Comparison of ENCODE assay signal across 9 cellular contexts in genomic region chr9:125235805-125236534, GRCh38. TPM values are rescaled to one million over a fixed set of nuclear protein-coding genes. Genes with fewer than 3 reads are reported as not detected.
A peak's percentile ranks its signal among the peaks of the same experiment; 100 is the strongest.
DNase-seq lines count a peak whose midpoint lies in the region; ATAC-seq and TF ChIP-seq lines count a peak whose summit lies in the region.
"Had no signal": no experiment of that assay in that cellular context is flagged by ENCODE, and none has a peak within 500 bp of the region (broad histone marks: within the 10 kb centered on the region; RNA-seq: fewer than 3 reads in every experiment).

No MANE protein-coding gene starts in this region.

- H3K9me3 ChIP-seq in DOHH2 (ENCODE audit: control insufficient read depth, insufficient read depth, low read length), result no peaks in the 10 kb centered on the region
- no peaks in the 10 kb centered on the region for H3K9me3 ChIP-seq in PC-3 (ENCODE audit: low read length)
- no peaks in the 10 kb centered on the region for H3K9me3 ChIP-seq in duodenal mucosa (ENCODE audit: control insufficient read depth in 1 of 2, low read length in 2 of 2)
- no peaks in the 10 kb centered on the region for H3K9me3 ChIP-seq in thyroid gland
- no peaks in the 10 kb centered on the region for H3K9me3 ChIP-seq in spleen

- H3K4me1 ChIP-seq in DOHH2 (ENCODE audit: control insufficient read depth, low read length) (peaks cover 36% of the 10 kb centered on the region), PC-3 (ENCODE audit: insufficient read depth, low read length) (peaks cover 34% of the 10 kb centered on the region), duodenal mucosa (ENCODE audit: control insufficient read depth in 1 of 2, insufficient read depth in 2 of 2, low read length in 2 of 2) (peaks cover 39 to 40% of the 10 kb centered on the region in 2 donors), thyroid gland (peaks cover 34 to 50% of the 10 kb centered on the region in 2 donors), spleen (peaks cover 55 to 61% (median 58%) of the 10 kb centered on the region in 6 donors)

- peak overlapping the region; percentile 90 for H3K27ac Mint-ChIP-seq in progenitor cell of endocrine pancreas

- H3K27ac ChIP-seq in DOHH2 (ENCODE audit: low read depth, low read length) (no peak overlapping the region), PC-3 (ENCODE audit: low read length) (no peak overlapping the region), duodenal mucosa (ENCODE audit: low read depth, low read length) (no peak overlapping the region), thyroid gland (peak overlapping the region in 1 of 3 donors; percentile 29), spleen (no peak overlapping the region)

- H3K4me1 Mint-ChIP-seq in progenitor cell of endocrine pancreas (ENCODE audit: low read depth), result peaks cover 31% of the 10 kb centered on the region

- peak overlapping the region; percentile 9 for H3K4me3 Mint-ChIP-seq in progenitor cell of endocrine pancreas (ENCODE audit: low read depth)

- no peak for TF ChIP-seq POLR2A in thyroid gland (IDR thresholded peaks at IDR 0.05)
- TF ChIP-seq POLR2A in spleen (IDR thresholded peaks at IDR 0.05), result no peak

- H3K9ac ChIP-seq in PC-3 (ENCODE audit: low read length), result no peak overlapping the region
- no peak overlapping the region for H3K9ac ChIP-seq in duodenal mucosa (ENCODE audit: low read depth in 1 of 2, low read length in 2 of 2)

- WGBS in thyroid gland, 2 donors, result 50 to 52% methylated on average over 5 of the region's 5 CpGs
- WGBS in spleen, 5 donors, result 60 to 74% (median 63%) methylated on average over 5 of the region's 5 CpGs

- H3K27me3 Mint-ChIP-seq in progenitor cell of endocrine pancreas, result no peaks in the 10 kb centered on the region

- 0 out of 2 replicates have a peak overlapping the region, but pooled peaks have one; percentile 2 for H3K4me3 ChIP-seq in DOHH2 (ENCODE audit: low read length)
- peak overlapping the region; percentile 93 for H3K4me3 ChIP-seq in PC-3 (ENCODE audit: low read length)
- peak overlapping the region; percentile 27 to 28 for H3K4me3 ChIP-seq in duodenal mucosa (ENCODE audit: low read depth in 1 of 2, low read length in 2 of 2)
- H3K4me3 ChIP-seq in thyroid gland (replicated peaks in 1 of 3), result peak overlapping the region in 1 of 3 donors; percentile 2
- H3K4me3 ChIP-seq in spleen, result peak overlapping the region in 3 of 8 donors; percentile 2 to 26 (median 17)

- H3K9me3 Mint-ChIP-seq in progenitor cell of endocrine pancreas (ENCODE audit: low read depth), result no peaks in the 10 kb centered on the region

- H3K9me2 ChIP-seq in DOHH2 (replicated peaks; ENCODE audit: control insufficient read depth, low read length), result no peaks in the 10 kb centered on the region
- no peaks in the 10 kb centered on the region for H3K9me2 ChIP-seq in PC-3 (replicated peaks; ENCODE audit: low read length)

- CTCF ChIA-PET in PC-3 (lab: Charles Lee), result no interaction called here

- POLR2A ChIA-PET in PC-3 (lab: Charles Lee; ENCODE audit: unreplicated experiment), result interaction anchor here (0.6 kb wide), 2 partner anchors 50 to 126 kb away, joined by 3 to 4 read pairs; no protein-coding TSS in a partner anchor

- H4K20me1 ChIP-seq in DOHH2 (ENCODE audit: control insufficient read depth, insufficient read depth, low read depth, low read length) (peaks cover 20% of the 10 kb centered on the region), PC-3 (ENCODE audit: low read length) (peaks cover 63% of the 10 kb centered on the region)

- TF ChIP-seq CTCF in DOHH2 (IDR thresholded peaks at IDR 0.05; ENCODE audit: low read depth, low read length, poor library complexity, severe bottlenecking), result no peak
- TF ChIP-seq CTCF in PC-3 (conservative IDR thresholded peaks at IDR 0.05; ENCODE audit: low read depth, low read length), result no peak
- TF ChIP-seq CTCF in progenitor cell of endocrine pancreas (IDR thresholded peaks at IDR 0.05; ENCODE audit: unreplicated experiment), result no peak
- no peak for TF ChIP-seq CTCF in thyroid gland (IDR thresholded peaks at IDR 0.05)
- TF ChIP-seq CTCF in spleen (IDR thresholded peaks at IDR 0.05 in 8 of 11, conservative IDR thresholded peaks at IDR 0.05 in 3 of 11), result no peak

- H3K4me2 ChIP-seq in DOHH2 (ENCODE audit: low read length) (peak overlapping the region; percentile 83), PC-3 (ENCODE audit: low read length) (peak overlapping the region; percentile 89)

- H3K36me3 Mint-ChIP-seq in progenitor cell of endocrine pancreas (ENCODE audit: insufficient read depth), result peaks cover 35% of the 10 kb centered on the region

- no peak for ATAC-seq in PC-3
- no peak for ATAC-seq in GM21390 (IDR thresholded peaks at IDR 0.05; ENCODE audit: unreplicated experiment)

- H3K36me3 ChIP-seq in DOHH2 (ENCODE audit: control insufficient read depth, low read length) (peaks cover 71% of the 10 kb centered on the region), PC-3 (ENCODE audit: low read depth, low read length) (peaks cover 55% of the 10 kb centered on the region), duodenal mucosa (ENCODE audit: control insufficient read depth in 1 of 2, insufficient read depth in 2 of 2, low read length in 2 of 2) (peaks cover 35 to 62% of the 10 kb centered on the region in 2 donors), thyroid gland (peaks cover 42 to 51% of the 10 kb centered on the region in 2 donors), spleen (peaks cover 0 to 87% (median 60%) of the 10 kb centered on the region in 6 donors)

- BruUV-seq in PC-3 (replicated peaks; lab: Mats Ljungman, UMichigan), result no TSS peak

- peaks cover 69% of the 10 kb centered on the region for H3F3A ChIP-seq in DOHH2 (ENCODE audit: control insufficient read depth, insufficient read depth)
- peaks cover 18% of the 10 kb centered on the region for H3F3A ChIP-seq in PC-3 (ENCODE audit: low read length, unreplicated experiment)

- H2AFZ ChIP-seq in PC-3 (ENCODE audit: low read length), result no peak overlapping the region

- H3K27me3 ChIP-seq in DOHH2 (ENCODE audit: control insufficient read depth, low read length), result no peaks in the 10 kb centered on the region
- no peaks in the 10 kb centered on the region for H3K27me3 ChIP-seq in PC-3 (ENCODE audit: low read length)
- H3K27me3 ChIP-seq in duodenal mucosa (ENCODE audit: control insufficient read depth in 1 of 2, insufficient read depth in 2 of 2, low read length in 2 of 2), result no peaks in the 10 kb centered on the region
- no peaks in the 10 kb centered on the region for H3K27me3 ChIP-seq in thyroid gland
- no peaks in the 10 kb centered on the region for H3K27me3 ChIP-seq in spleen (replicated peaks in 1 of 7)

- H3K79me2 ChIP-seq in DOHH2 (ENCODE audit: control insufficient read depth, low read length), result peaks cover 58% of the 10 kb centered on the region
- peaks cover 57% of the 10 kb centered on the region for H3K79me2 ChIP-seq in PC-3 (ENCODE audit: low read length)

- intact Hi-C loops in PC-3 (cut with micrococcal nuclease) (no loop called here), thyroid gland (cut with DNase I) (no loop called here), spleen (cut with DNase I; ENCODE audit: low total_unique reads) (no loop called here)

- no peak for DNase-seq in PC-3
- DNase-seq in progenitor cell of endocrine pancreas (ENCODE audit: low spot score, unreplicated experiment), result no peak
- DNase-seq in thyroid gland, result no peak
- no peak for DNase-seq in spleen
- DNase-seq: dermis blood vessel endothelial cell, NCI-H526 treated with DMSO at 0.1 percent for 48 hours had no signal

RNA-seq across cellular contexts. Expression of gene HSPA5, which starts 5.2 kb away (rescaled TPM):
- 112 and 142 TPM in 2 replicates for total RNA-seq in PC-3 (2014; rRNA removed)
- total RNA-seq in progenitor cell of endocrine pancreas, result 287 and 288 TPM in 2 replicates
- 100 to 1,000 TPM; 202 to 921 (median 592) TPM for total RNA-seq in thyroid gland
- total RNA-seq in spleen, result 100 to 1,000 TPM in 6 of 7 donors, 10 to 100 TPM in 1; 88.3 to 190 (median 139) TPM
- 10 to 100 TPM; 30.0 to 65.2 (median 49.6) TPM for polyA plus RNA-seq in spleen

RNA-seq across cellular contexts. Expression of gene GAPVD1, which starts 25.7 kb away (rescaled TPM):
- total RNA-seq in PC-3 (2014; rRNA removed) (29.7 and 30.5 TPM in 2 replicates), progenitor cell of endocrine pancreas (46.0 and 49.5 TPM in 2 replicates), thyroid gland (100 to 1,000 TPM in 2 of 4 donors, 10 to 100 TPM in 2; 92.6 to 140 (median 104) TPM), spleen (10 to 100 TPM; 60.3 to 79.3 (median 64.1) TPM)
- polyA plus RNA-seq in spleen, result 1 to 10 TPM; 4.9 to 8.2 (median 5.2) TPM

RNA-seq across cellular contexts. Expression of gene RABEPK, which starts 35.6 kb away (rescaled TPM):
- total RNA-seq in PC-3 (2014; rRNA removed) (22.2 and 27.8 TPM in 2 replicates), progenitor cell of endocrine pancreas (13.1 and 15.0 TPM in 2 replicates), thyroid gland (10 to 100 TPM; 11.0 to 17.3 (median 15.4) TPM), spleen (10 to 100 TPM in 4 of 7 donors, 1 to 10 TPM in 3; 6.2 to 14.0 (median 10.4) TPM)
- 10 to 100 TPM; 15.3 to 17.1 (median 16.8) TPM for polyA plus RNA-seq in spleen

RNA-seq across cellular contexts. Expression of gene PPP6C, which starts 46.4 kb away (rescaled TPM):
- 10.8 and 16.4 TPM in 2 replicates for total RNA-seq in PC-3 (2014; rRNA removed)
- total RNA-seq in progenitor cell of endocrine pancreas, result 29.4 and 32.5 TPM in 2 replicates
- total RNA-seq in thyroid gland, result 10 to 100 TPM; 41.3 to 63.1 (median 47.8) TPM
- 10 to 100 TPM; 32.0 to 49.3 (median 39.2) TPM for total RNA-seq in spleen
- 10 to 100 TPM; 17.3 to 26.6 (median 21.1) TPM for polyA plus RNA-seq in spleen
